22 cellular contexts compared by ENCODE assay signal in the genomic region with DNA sequence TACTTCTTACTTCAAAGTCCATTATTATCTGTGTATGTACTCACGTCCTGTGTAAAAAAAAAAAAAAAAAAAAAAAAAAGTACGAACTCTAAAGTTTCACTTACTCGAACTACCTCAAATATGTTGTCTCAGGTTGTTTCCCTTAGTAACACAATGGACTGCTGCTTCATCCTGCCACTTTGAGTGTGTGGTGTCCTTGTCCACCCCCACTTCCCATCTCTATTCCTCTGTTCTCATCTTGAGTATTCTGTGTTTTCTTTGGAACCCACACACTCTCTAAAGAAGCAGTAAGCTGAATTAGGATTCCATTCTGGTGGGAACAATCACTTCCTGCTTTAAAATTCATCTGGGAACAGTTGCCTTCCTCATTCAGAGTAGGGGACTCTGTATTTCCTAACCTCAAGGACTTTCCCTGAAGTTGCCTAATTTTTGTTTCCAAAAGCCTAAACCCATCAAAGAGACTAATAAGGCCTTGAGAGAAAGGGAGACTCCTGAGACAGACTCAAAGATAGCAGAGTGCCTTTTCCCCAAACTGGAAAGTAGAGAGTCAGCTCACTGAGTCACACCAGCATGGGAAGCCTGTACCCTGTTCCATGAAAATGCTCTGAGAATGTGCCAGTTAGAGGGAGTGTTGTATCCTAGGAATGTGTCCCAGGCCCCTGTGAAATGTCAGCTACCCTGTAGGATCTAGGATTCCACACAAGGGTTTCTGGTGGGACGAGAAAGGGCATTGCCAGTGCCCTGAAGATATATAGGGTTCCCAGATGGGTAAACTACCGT.
DNase-seq lines count a peak whose midpoint lies in the region; ATAC-seq, FAIRE-seq and TF ChIP-seq lines count a peak whose summit lies in the region.
"Had no signal": no experiment of that assay in that cellular context is flagged by ENCODE, and none has a peak within 500 bp of the region (broad histone marks: within the 10 kb centered on the region; RNA-seq: fewer than 3 reads in every experiment).

No MANE protein-coding gene starts in this region.

- no peak overlapping the region for H3K18ac ChIP-seq in trophoblast cell (ENCODE audit: low read length)

- in situ Hi-C loops in GM23248 (cut with MboI) = loop anchor here (10.0 kb wide), 1 partner anchor 418 kb away; no protein-coding TSS in a partner anchor

- H3K9me2 ChIP-seq in GM23248 (ENCODE audit: insufficient read depth) = no peaks in the 10 kb centered on the region

- H2BK12ac ChIP-seq in trophoblast cell (ENCODE audit: low read length) = no peak overlapping the region

- peak overlapping the region; percentile 86 for H3K27ac Mint-ChIP-seq in astrocyte (ENCODE audit: unreplicated experiment)
- H3K27ac Mint-ChIP-seq: B cell; T-helper 1 cell treated with Interleukin-12 subunit alpha and Interleukin-12 subunit beta and Interleukin-4 antibody, amounts not matched to agents 30 μg/mL and 1 μg/mL, for 36 hours had no signal

- FAIRE-seq in astrocyte (lab: Jason Lieb, UNC) = no peak
- FAIRE-seq: colon had no signal

- H3K27ac ChIP-seq in GM23248 (no peak overlapping the region), astrocyte (ENCODE audit: low read depth, low read length) (no peak overlapping the region), right cardiac atrium (ENCODE audit: low read length) (peak overlapping the region; percentile 7), trophoblast cell (ENCODE audit: low read depth, low read length) (no peak overlapping the region)
- H3K27ac ChIP-seq: sigmoid colon, transverse colon had no signal

- H3K23ac ChIP-seq in trophoblast cell (ENCODE audit: low read length) = no peak overlapping the region

- H3K27me3 ChIP-seq in GM23248 (replicated peaks; ENCODE audit: insufficient read depth) = 0 out of 2 replicates have a peak, but pooled peaks cover 7% of the 10 kb centered on the region
- peaks cover 4% of the 10 kb centered on the region for H3K27me3 ChIP-seq in astrocyte (ENCODE audit: insufficient read depth, low read length)
- H3K27me3 ChIP-seq in right cardiac atrium (ENCODE audit: control insufficient read depth, insufficient read depth) = no peaks in the 10 kb centered on the region
- no peaks in the 10 kb centered on the region for H3K27me3 ChIP-seq in trophoblast cell (ENCODE audit: insufficient read depth, low read length)
- H3K27me3 ChIP-seq: sigmoid colon, transverse colon had no signal

- H3K4me1 Mint-ChIP-seq in astrocyte (ENCODE audit: low read depth, unreplicated experiment) = peaks cover 9% of the 10 kb centered on the region
- H3K4me1 Mint-ChIP-seq: B cell had no signal

- no peak overlapping the region for H3K9ac ChIP-seq in GM23248
- H3K9ac ChIP-seq in astrocyte (ENCODE audit: low read length) = no peak overlapping the region
- H3K9ac ChIP-seq in trophoblast cell (ENCODE audit: low read length) = no peak overlapping the region

- no peaks in the 10 kb centered on the region for H3K79me1 ChIP-seq in trophoblast cell (ENCODE audit: low read length)

- H3K4me2 ChIP-seq in GM23248 (ENCODE audit: unreplicated experiment) (no peak overlapping the region), astrocyte (ENCODE audit: low read length) (peak overlapping the region; percentile 46), trophoblast cell (ENCODE audit: low read length) (no peak overlapping the region)

- no peak overlapping the region for H2AK5ac ChIP-seq in trophoblast cell (ENCODE audit: low read length)

- intact Hi-C loops in right cardiac atrium (cut with DNase I) = no loop called here

- no peaks in the 10 kb centered on the region for H3K9me3 Mint-ChIP-seq in astrocyte (ENCODE audit: unreplicated experiment)
- H3K9me3 Mint-ChIP-seq: T-helper 1 cell treated with Interleukin-12 subunit alpha and Interleukin-12 subunit beta and Interleukin-4 antibody, amounts not matched to agents 30 μg/mL and 1 μg/mL, for 36 hours had no signal

- no peak overlapping the region for H4K8ac ChIP-seq in trophoblast cell (ENCODE audit: low read depth, low read length)

- H3K4me3 ChIP-seq in GM23248 (no peak overlapping the region), astrocyte (ENCODE audit: insufficient read depth, low read depth, low read length) (no peak overlapping the region), right cardiac atrium (ENCODE audit: low read length) (no peak overlapping the region), trophoblast cell (ENCODE audit: low read depth, low read length) (no peak overlapping the region)
- H3K4me3 ChIP-seq: mucosa of descending colon, sigmoid colon, transverse colon had no signal

- no peak overlapping the region for H3K14ac ChIP-seq in trophoblast cell (ENCODE audit: low read length)

- no peak for TF ChIP-seq CTCF in astrocyte (IDR thresholded peaks at IDR 0.05; ENCODE audit: insufficient read depth, low read depth, low read length)

- H3K9me3 ChIP-seq in GM23248 (ENCODE audit: low read depth) (no peaks in the 10 kb centered on the region), astrocyte (ENCODE audit: insufficient read depth, low read depth, low read length) (no peaks in the 10 kb centered on the region), right cardiac atrium (ENCODE audit: control insufficient read depth, low read length) (no peaks in the 10 kb centered on the region), trophoblast cell (ENCODE audit: insufficient read depth, low read depth, low read length) (no peaks in the 10 kb centered on the region)
- H3K9me3 ChIP-seq: mucosa of descending colon, sigmoid colon, transverse colon had no signal

- H3K4me3 Mint-ChIP-seq in astrocyte (ENCODE audit: unreplicated experiment) = no peak overlapping the region
- H3K4me3 Mint-ChIP-seq: B cell; T-helper 1 cell treated with Interleukin-12 subunit alpha and Interleukin-12 subunit beta and Interleukin-4 antibody, amounts not matched to agents 30 μg/mL and 1 μg/mL, for 36 hours had no signal

- no peaks in the 10 kb centered on the region for H4K20me1 ChIP-seq in GM23248 (ENCODE audit: insufficient read depth)
- H4K20me1 ChIP-seq in astrocyte (ENCODE audit: insufficient read depth, low read length) = no peaks in the 10 kb centered on the region

- ATAC-seq in right cardiac atrium (peak in 1 of 2 donors; percentile 28), HG02973 (IDR thresholded peaks at IDR 0.05; ENCODE audit: unreplicated experiment) (no peak)
- ATAC-seq: mucosa of descending colon; stimulated activated naive CD8-positive, alpha-beta T cell treated with anti-CD3 and anti-CD28 coated beads, Interleukin-15, Interleukin-2, amounts not matched to agents 100 U/mL and 50 U/mL, for 24 hours had no signal

- H3K36me3 Mint-ChIP-seq in astrocyte (ENCODE audit: low read depth, unreplicated experiment) = no peaks in the 10 kb centered on the region

- H3K4ac ChIP-seq in trophoblast cell (ENCODE audit: low read depth, low read length) = no peak overlapping the region

- H3F3A ChIP-seq in GM23248 (ENCODE audit: insufficient read depth) = 0 out of 2 replicates have a peak, but pooled peaks cover 11% of the 10 kb centered on the region

- H3K36me3 ChIP-seq in GM23248 (ENCODE audit: low read depth) = no peaks in the 10 kb centered on the region
- no peaks in the 10 kb centered on the region for H3K36me3 ChIP-seq in astrocyte (ENCODE audit: insufficient read depth, low read length)
- no peaks in the 10 kb centered on the region for H3K36me3 ChIP-seq in trophoblast cell (ENCODE audit: control insufficient read depth in 1 of 2, insufficient read depth in 2 of 2, low read length in 2 of 2)
- H3K36me3 ChIP-seq: sigmoid colon, transverse colon had no signal

- H2BK5ac ChIP-seq in trophoblast cell (ENCODE audit: low read depth, low read length, poor library complexity) = no peak overlapping the region

- H3K4me1 ChIP-seq in GM23248 (ENCODE audit: insufficient read depth) (peaks cover 4% of the 10 kb centered on the region; the same call in 1 of the 2 replicates), astrocyte (ENCODE audit: insufficient read depth, low read length) (peaks cover 7% of the 10 kb centered on the region), right cardiac atrium (ENCODE audit: control insufficient read depth, insufficient read depth, low read length) (peaks cover 2% of the 10 kb centered on the region), trophoblast cell (ENCODE audit: control insufficient read depth in 1 of 2, insufficient read depth in 2 of 2, low read length in 2 of 2) (no peaks in the 10 kb centered on the region)

- no peaks in the 10 kb centered on the region for H3K27me3 Mint-ChIP-seq in astrocyte (ENCODE audit: low read depth, unreplicated experiment)

- no peak overlapping the region for H2BK120ac ChIP-seq in trophoblast cell (ENCODE audit: insufficient read depth, low read length, poor library complexity)

- H4K12ac ChIP-seq in trophoblast cell (ENCODE audit: low read depth, low read length) = no peak overlapping the region

- no peaks in the 10 kb centered on the region for H3K79me2 ChIP-seq in GM23248 (ENCODE audit: insufficient read depth)
- H3K79me2 ChIP-seq in astrocyte (ENCODE audit: insufficient read depth, low read length) = no peaks in the 10 kb centered on the region
- no peaks in the 10 kb centered on the region for H3K79me2 ChIP-seq in trophoblast cell (ENCODE audit: control insufficient read depth, insufficient read depth, low read length, poor library complexity)

- no peak overlapping the region for H4K91ac ChIP-seq in trophoblast cell (ENCODE audit: low read depth, low read length)

- H2AFZ ChIP-seq in GM23248 (0 out of 2 replicates have a peak overlapping the region, but pooled peaks have one; percentile 22), astrocyte (ENCODE audit: low read depth, low read length) (peak overlapping the region; percentile 24), trophoblast cell (ENCODE audit: insufficient read depth, low read length, poor library complexity) (no peak overlapping the region)

- DNase-seq in GM23248 (peak; percentile 30), astrocyte (ENCODE audit: low read depth) (peak; percentile 43), right cardiac atrium (no peak), trophoblast cell (peak; percentile 69 to 82), pons (ENCODE audit: low spot score) (no peak), cerebellum (ENCODE audit: low spot score) (no peak)
- DNase-seq in activated effector memory CD4-positive, alpha-beta T cell treated with Interleukin-2 at 50 U/mL for 16 hours = no peak
- DNase-seq: COR-L47; mucosa of descending colon; NCI-H1436; NCI-H2171 treated with DMSO at 0.1 percent for 48 hours; NCI-H69; occipital lobe; SIG-M5; sigmoid colon; stimulated activated CD4-positive, alpha-beta T cell treated with anti-CD3 and anti-CD28 coated beads, Interleukin-2, amount 100 ng/mL, for 24 hours; stimulated activated naive CD8-positive, alpha-beta T cell treated with anti-CD3 and anti-CD28 coated beads, Interleukin-15, Interleukin-2, amounts not matched to agents 100 U/mL and 50 U/mL, for 24 hours; transverse colon had no signal

- 51 to 55% methylated on average over 5 of the region's 5 CpGs for WGBS in GM23248 (ENCODE audit: low coverage in 1 of 2, low lambda C conversion rate in 2 of 2, missing lambda C conversion rate in 2 of 2), 2 experiments
- WGBS in right cardiac atrium = 72% methylated on average over 5 of the region's 5 CpGs
- no CpG with 5 or more reads among the region's 5 CpGs for WGBS in trophoblast cell (ENCODE audit: extremely low coverage, insufficient coverage, insufficient read length)

Comparison
In these comparisons a context has a peak if more than half of its experiments do, and no peak if none do; other contexts are left out.
1. DNase-seq: peak in GM23248 (single experiment), astrocyte (single experiment) and trophoblast cell (2 of 2); none in right cardiac atrium (0 of 3), pons (single experiment), cerebellum (single experiment) and activated effector memory CD4-positive, alpha-beta T cell treated with Interleukin-2 at 50 U/mL for 16 hours (single experiment).